In genomic region chr11:2905299-2905698, GRCh38 we compare ENCODE assay signal across 1 cellular context. TPM values are rescaled to one million over a fixed set of nuclear protein-coding genes. Genes with fewer than 3 reads are reported as not detected.
"Had no signal": no experiment of that assay in that cellular context is flagged by ENCODE, and none has a peak within 500 bp of the region (broad histone marks: within the 10 kb centered on the region; RNA-seq: fewer than 3 reads in every experiment).

No MANE protein-coding gene starts in this region.

RNA-seq across cellular contexts. Expression of gene CDKN1C, which starts 19.7 kb away (rescaled TPM):
- total RNA-seq: SJCRH30 had no signal

RNA-seq across cellular contexts. Expression of gene PHLDA2, which starts 23.9 kb away (rescaled TPM):
- total RNA-seq: SJCRH30 had no signal
